ENCODE assay signal across 8 cellular contexts in genomic region chr7:88306590-88307048, GRCh38. TPM values are rescaled to one million over a fixed set of nuclear protein-coding genes. Genes with fewer than 3 reads are reported as not detected.
A peak's percentile ranks its signal among the peaks of the same experiment; 100 is the strongest.
DNase-seq lines count a peak whose midpoint lies in the region; ATAC-seq, FAIRE-seq and TF ChIP-seq lines count a peak whose summit lies in the region.

Gene STEAP4 (minus strand): TSS chr7:88306894. CDS start chr7:88284269, 22,625 bp downstream.

- peak in 2 of 4 donors; percentile 40 to 49 for TF ChIP-seq POLR2A in esophagus squamous epithelium (IDR thresholded peaks at IDR 0.05)

- POLR2A ChIA-PET in PC-3 (lab: Charles Lee; ENCODE audit: unreplicated experiment): interaction anchor here (0.6 to 0.7 kb wide), 2 partner anchors 11 to 86 kb away, joined by 3 read pairs; no protein-coding TSS in a partner anchor

- H3F3A ChIP-seq in PC-3 (ENCODE audit: low read length, unreplicated experiment): no peaks in the 10 kb centered on the region

- intact Hi-C loops in PC-3 (cut with micrococcal nuclease): loop anchor here (1.0 kb wide), 1 partner anchor 63 kb away; no protein-coding TSS in a partner anchor
- intact Hi-C loops in esophagus squamous epithelium (cut with DNase I): no loop called here
- intact Hi-C loops in upper lobe of right lung (cut with DNase I): no loop called here

- no peak for FAIRE-seq in HTR-8/SVneo (lab: Jason Lieb, UNC)

- H3K4me3 ChIP-seq in PC-3 (ENCODE audit: low read length): peak within 1 kb of the TSS; percentile 83
- peak within 1 kb of the TSS; percentile 27 to 63 (median 42) for H3K4me3 ChIP-seq in esophagus squamous epithelium
- peak within 1 kb of the TSS; percentile 56 for H3K4me3 ChIP-seq in upper lobe of right lung

- BruUV-seq in PC-3 (replicated peaks; lab: Mats Ljungman, UMichigan): no TSS peak

- H3K27me3 ChIP-seq in PC-3 (ENCODE audit: low read length): no peaks in the 10 kb centered on the region
- peaks cover 0 to 6% (median 0%) of the 10 kb centered on the region in 4 donors for H3K27me3 ChIP-seq in esophagus squamous epithelium
- H3K27me3 ChIP-seq in upper lobe of right lung: no peaks in the 10 kb centered on the region

- H2AFZ ChIP-seq in PC-3 (ENCODE audit: low read length): peak within 1 kb of the TSS; percentile 97

- H3K9me2 ChIP-seq in PC-3 (replicated peaks; ENCODE audit: low read length): no peaks in the 10 kb centered on the region

- ATAC-seq in PC-3 (peak; percentile 78), upper lobe of right lung (peak; percentile 94), HG02885 (IDR thresholded peaks at IDR 0.05; ENCODE audit: poor library complexity, unreplicated experiment) (no peak)

- no peaks in the 10 kb centered on the region for H3K36me3 ChIP-seq in PC-3 (ENCODE audit: low read depth, low read length)
- H3K36me3 ChIP-seq in esophagus squamous epithelium: no peaks in the 10 kb centered on the region
- no peaks in the 10 kb centered on the region for H3K36me3 ChIP-seq in upper lobe of right lung

- CTCF ChIA-PET in PC-3 (lab: Charles Lee): interaction anchor here (0.6 to 1.2 kb wide), 2 partner anchors 63 to 766 kb away, joined by 3 to 8 read pairs; no protein-coding TSS in a partner anchor

- no peaks in the 10 kb centered on the region for H4K20me1 ChIP-seq in PC-3 (ENCODE audit: low read length)

- DNase-seq in DMS53 treated with DMSO at 0.1 percent for 48 hours (lab: John Stamatoyannopoulos, UW; ENCODE audit: unreplicated experiment) (peak; percentile 37), PC-3 (peak; percentile 87), esophagus squamous epithelium (lab: John Stamatoyannopoulos, UW) (peak; percentile 10), mucosa of gallbladder (ENCODE audit: low spot score) (peak; percentile 83), upper lobe of right lung (peak; percentile 89), HTR-8/SVneo (ENCODE audit: insufficient read length, low spot score) (no peak), RKO (ENCODE audit: low spot score) (no peak)

- TF ChIP-seq CTCF in PC-3 (conservative IDR thresholded peaks at IDR 0.05; ENCODE audit: low read depth, low read length): no peak
- no peak for TF ChIP-seq CTCF in esophagus squamous epithelium (IDR thresholded peaks at IDR 0.05)
- no peak for TF ChIP-seq CTCF in upper lobe of right lung (IDR thresholded peaks at IDR 0.05)

- WGBS in esophagus squamous epithelium, 2 donors: 2 to 12% methylated on average over 7 to 22 of the region's 30 CpGs

- H3K79me2 ChIP-seq in PC-3 (ENCODE audit: low read length): no peaks in the 10 kb centered on the region

- peak within 1 kb of the TSS; percentile 98 for H3K4me2 ChIP-seq in PC-3 (ENCODE audit: low read length)

- H3K9ac ChIP-seq in PC-3 (ENCODE audit: low read length): peak within 1 kb of the TSS; percentile 72

- peak within 1 kb of the TSS; percentile 44 for H3K27ac ChIP-seq in PC-3 (ENCODE audit: low read length)
- peak within 1 kb of the TSS; percentile 55 to 72 (median 64) for H3K27ac ChIP-seq in esophagus squamous epithelium
- H3K27ac ChIP-seq in upper lobe of right lung: peak within 1 kb of the TSS; percentile 58

- H3K4me1 ChIP-seq in PC-3 (ENCODE audit: insufficient read depth, low read length) (peaks cover 36% of the 10 kb centered on the region), esophagus squamous epithelium (peaks cover 0 to 22% (median 10%) of the 10 kb centered on the region in 3 donors), upper lobe of right lung (peaks cover 9% of the 10 kb centered on the region)

- H3K9me3 ChIP-seq in PC-3 (ENCODE audit: low read length): no peaks in the 10 kb centered on the region
- H3K9me3 ChIP-seq in esophagus squamous epithelium: no peaks in the 10 kb centered on the region
- no peaks in the 10 kb centered on the region for H3K9me3 ChIP-seq in upper lobe of right lung

RNA-seq across cellular contexts. Expression of gene STEAP4, which starts in this region (rescaled TPM):
- total RNA-seq in PC-3 (2014; rRNA removed) (1.2 and 1.7 TPM in 2 replicates), esophagus squamous epithelium (10 to 100 TPM in 3 of 4 donors, 1 to 10 TPM in 1; 6.3 to 50.5 (median 24.2) TPM), mucosa of gallbladder (9.8 TPM), upper lobe of right lung (53.9 TPM)

Comparison
In these comparisons a context has a peak if more than half of its experiments do, and no peak if none do; other contexts are left out.
1. DNase-seq: peak in DMS53 treated with DMSO at 0.1 percent for 48 hours (single experiment), PC-3 (single experiment), esophagus squamous epithelium (single experiment), mucosa of gallbladder (single experiment) and upper lobe of right lung (single experiment); none in HTR-8/SVneo (single experiment) and RKO (single experiment).
2. Peak in every context shown above with its lines, with median percentiles within 50 percentile points of each other: H3K27ac ChIP-seq and H3K4me3 ChIP-seq.